19 cellular contexts compared by ENCODE assay signal in the genomic region with DNA sequence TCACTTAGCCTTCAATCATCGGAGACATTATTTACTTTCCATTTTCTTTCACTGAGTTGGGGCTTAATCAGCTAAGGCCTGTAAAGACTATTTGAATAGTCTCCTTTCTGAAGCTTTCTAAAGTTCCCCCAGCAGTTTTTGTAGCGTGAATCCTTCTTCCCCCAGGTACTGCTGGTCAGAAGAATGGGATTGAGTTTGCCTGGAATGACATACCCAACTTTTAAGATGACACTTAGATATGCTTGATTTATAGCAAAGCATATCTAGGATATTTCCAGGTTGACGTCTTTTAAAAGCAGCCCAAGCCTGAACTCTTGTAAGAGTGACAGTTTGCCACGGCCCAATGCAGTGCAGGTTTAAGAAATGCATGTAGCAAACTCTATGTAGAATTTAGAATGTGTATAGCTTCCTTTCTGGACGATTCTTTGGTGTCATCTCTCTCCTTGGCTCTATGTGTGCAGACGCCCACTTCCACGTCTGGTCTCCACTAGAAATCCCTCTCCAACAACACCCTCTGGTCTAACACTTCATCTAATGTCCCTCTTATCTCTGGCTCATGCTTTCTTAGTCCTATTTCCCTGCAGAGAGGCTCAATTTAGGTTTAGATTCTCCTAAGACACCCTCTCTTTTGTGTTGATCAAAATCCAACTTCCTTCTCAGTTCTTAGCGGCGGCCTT.
DNase-seq lines count a peak whose midpoint lies in the region; FAIRE-seq and TF ChIP-seq lines count a peak whose summit lies in the region.
"Had no signal": no experiment of that assay in that cellular context is flagged by ENCODE, and none has a peak within 500 bp of the region (broad histone marks: within the 10 kb centered on the region; RNA-seq: fewer than 3 reads in every experiment).

No MANE protein-coding gene starts in this region.

- FAIRE-seq in small intestine (lab: Jason Lieb, UNC), result no peak
- FAIRE-seq: GM12891, GM18507, H54 had no signal

- no peaks in the 10 kb centered on the region for H3K36me3 ChIP-seq in neural progenitor cell
- H3K36me3 ChIP-seq in small intestine (ENCODE audit: control insufficient read depth in 2 of 2, insufficient read depth in 2 of 2, low read length in 2 of 2), result no peaks in the 10 kb centered on the region
- H3K36me3 ChIP-seq: HAP-1 had no signal

- H3K27ac ChIP-seq in neural progenitor cell (no peak overlapping the region), small intestine (ENCODE audit: low read depth in 1 of 2, low read length in 1 of 2) (no peak overlapping the region)

- H3K27me3 ChIP-seq in neural progenitor cell (no peaks in the 10 kb centered on the region), small intestine (ENCODE audit: control insufficient read depth in 2 of 2, insufficient read depth in 2 of 2, low read length in 2 of 2) (no peaks in the 10 kb centered on the region)

- peak overlapping the region; percentile 10 for H3K4me2 ChIP-seq in neural progenitor cell

- H3K4me3 ChIP-seq in neural progenitor cell, result no peak overlapping the region
- no peak overlapping the region for H3K4me3 ChIP-seq in small intestine (ENCODE audit: low read depth in 1 of 2, low read length in 2 of 2)
- H3K4me3 ChIP-seq: HAP-1 had no signal

- H3K4me1 ChIP-seq in neural progenitor cell (peaks cover 9% of the 10 kb centered on the region), small intestine (ENCODE audit: control insufficient read depth in 2 of 2, insufficient read depth in 1 of 2, low read depth in 1 of 2, low read length in 1 of 2) (no peaks in the 10 kb centered on the region)
- H3K4me1 ChIP-seq: HAP-1 had no signal

- DNase-seq in inferior parietal cortex (ENCODE audit: extremely low spot score), result peak; percentile 40
- DNase-seq in neural progenitor cell (ENCODE audit: low spot score), result no peak
- peak; percentile 59 for DNase-seq in superior temporal gyrus (ENCODE audit: extremely low spot score)
- DNase-seq in NCI-H524 (lab: John Stamatoyannopoulos, UW), result no peak
- DNase-seq in small intestine, result no peak
- DNase-seq in islet precursor cell, result no peak
- DNase-seq: C1 segment of cervical spinal cord; Calu3; CD4-positive, alpha-beta memory T cell; COR-L47; DMS53; DMS79 treated with DMSO at 0.1 percent for 48 hours; GF-D8; GOT3; HFFc6 had no signal

- no peaks in the 10 kb centered on the region for H3K27me3 Mint-ChIP-seq in neural progenitor cell (ENCODE audit: insufficient read depth, low read depth)
- H3K27me3 Mint-ChIP-seq: CD4-positive, alpha-beta memory T cell had no signal

- H3K4me3 Mint-ChIP-seq in neural progenitor cell, result no peak overlapping the region
- H3K4me3 Mint-ChIP-seq: CD4-positive, alpha-beta memory T cell; HFFc6 had no signal

- no peaks in the 10 kb centered on the region for H4K20me1 ChIP-seq in neural progenitor cell (ENCODE audit: low read depth)

- no peak overlapping the region for H3K27ac Mint-ChIP-seq in neural progenitor cell
- H3K27ac Mint-ChIP-seq: CD4-positive, alpha-beta memory T cell; HFFc6 had no signal

- no peak overlapping the region for H3K9ac ChIP-seq in neural progenitor cell

- no peak for TF ChIP-seq CTCF in neural progenitor cell (IDR thresholded peaks at IDR 0.05)

- H3K9me3 ChIP-seq in neural progenitor cell (ENCODE audit: low read depth) (no peaks in the 10 kb centered on the region), small intestine (ENCODE audit: control insufficient read depth, low read depth) (no peaks in the 10 kb centered on the region)
- H3K9me3 ChIP-seq: HAP-1 had no signal

- no peaks in the 10 kb centered on the region for H3K36me3 Mint-ChIP-seq in neural progenitor cell
- H3K36me3 Mint-ChIP-seq: CD4-positive, alpha-beta memory T cell had no signal

- peaks cover 3% of the 10 kb centered on the region for H3F3A ChIP-seq in neural progenitor cell (ENCODE audit: low read depth)

- no peaks in the 10 kb centered on the region for H3K9me3 Mint-ChIP-seq in neural progenitor cell

- 53 to 72% (median 61%) methylated on average over 9 of the region's 9 CpGs for WGBS in small intestine, 3 donors

- H3K4me1 Mint-ChIP-seq in neural progenitor cell, result no peaks in the 10 kb centered on the region
- H3K4me1 Mint-ChIP-seq: CD4-positive, alpha-beta memory T cell had no signal

- peak overlapping the region; percentile 9 for H2AFZ ChIP-seq in neural progenitor cell (replicated peaks)

- H3K79me2 ChIP-seq in neural progenitor cell (ENCODE audit: low read depth), result no peaks in the 10 kb centered on the region

Comparison
In these comparisons a context has a peak if more than half of its experiments do, and no peak if none do; other contexts are left out.
1. DNase-seq: peak in inferior parietal cortex (single experiment) and superior temporal gyrus (single experiment); none in neural progenitor cell (single experiment), NCI-H524 (0 of 2), small intestine (single experiment) and islet precursor cell (single experiment).